Comparison of ENCODE assay signal across 2 cellular contexts in genomic region chr11:59812220-59812619, GRCh38.
TF ChIP-seq lines count a peak whose summit lies in the region.

No MANE protein-coding gene starts in this region.

TF ChIP-seq in GM23338, 12 proteins besides CTCF, POLR2A, EP300 and RAD21:
- TF ChIP-seq CREB1 (CRISPR knock-in tag; IDR thresholded peaks at IDR 0.05; ENCODE audit: low read depth) (no peak), EZH2phosphoT487 (IDR thresholded peaks at IDR 0.05; ENCODE audit: unreplicated experiment) (no peak), JUNB (IDR thresholded peaks at IDR 0.05; ENCODE audit: unreplicated experiment) (no peak), STAT1 (IDR thresholded peaks at IDR 0.05; ENCODE audit: unreplicated experiment) (no peak), ZNF462 (CRISPR knock-in tag; IDR thresholded peaks at IDR 0.05) (no peak), ZNF114 (CRISPR knock-in tag; IDR thresholded peaks at IDR 0.05) (no peak), EZH2 (IDR thresholded peaks at IDR 0.05; ENCODE audit: low read depth, unreplicated experiment) (no peak), ZNF331 (CRISPR knock-in tag; IDR thresholded peaks at IDR 0.05; ENCODE audit: low read depth) (no peak)
TF ChIP-seq in GM23338: peak in this region for 0.

TF ChIP-seq in IMR-90, 13 proteins besides CTCF, POLR2A, EP300 and RAD21:
- no peak for TF ChIP-seq RFX5 (IDR thresholded peaks at IDR 0.05; ENCODE audit: low read depth, low read length)
- peak; percentile 76 for TF ChIP-seq CEBPB (IDR thresholded peaks at IDR 0.05; ENCODE audit: low read depth, low read length)
